ENCODE assay signal across 12 cellular contexts in the genomic region with DNA sequence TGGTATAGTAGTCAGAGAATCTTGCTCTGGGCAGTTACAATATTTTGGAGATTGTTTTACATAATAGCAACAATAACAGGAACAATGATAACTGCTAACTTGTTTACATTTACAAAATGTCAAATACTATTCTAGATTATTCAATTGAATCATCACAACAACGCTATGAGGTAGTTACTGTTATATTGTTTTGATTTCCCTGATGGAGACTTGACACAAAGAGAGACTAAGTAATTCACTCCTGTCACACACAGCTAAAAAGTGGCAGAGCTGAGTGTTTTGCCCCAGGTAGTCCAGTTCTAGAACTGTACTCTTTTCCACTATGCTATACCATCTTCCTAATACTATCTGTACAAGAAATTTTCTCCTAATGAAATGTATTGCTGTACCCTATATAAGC.
"Had no signal": no experiment of that assay in that cellular context is flagged by ENCODE, and none has a peak within 500 bp of the region (broad histone marks: within the 10 kb centered on the region; RNA-seq: fewer than 3 reads in every experiment).

No MANE protein-coding gene starts in this region.

- H3K27me3 ChIP-seq: colonic mucosa, dorsolateral prefrontal cortex, esophagus muscularis mucosa, esophagus squamous epithelium, foreskin keratinocyte, gastrocnemius medialis, gastroesophageal sphincter, heart left ventricle, heart right ventricle had no signal

- H3K36me3 ChIP-seq: colonic mucosa, esophagus muscularis mucosa, esophagus squamous epithelium, gastrocnemius medialis, gastroesophageal sphincter had no signal

- H3K27ac ChIP-seq: colonic mucosa, coronary artery, dorsolateral prefrontal cortex, esophagus muscularis mucosa, esophagus squamous epithelium, foreskin keratinocyte, gastrocnemius medialis, gastroesophageal sphincter, heart left ventricle, heart right ventricle had no signal

- H3K9me3 ChIP-seq: colonic mucosa, esophagus muscularis mucosa, esophagus squamous epithelium, gastrocnemius medialis, gastroesophageal sphincter, heart left ventricle, heart right ventricle had no signal

- H3K4me3 ChIP-seq: colonic mucosa, coronary artery, dorsolateral prefrontal cortex, esophagus muscularis mucosa, esophagus squamous epithelium, gastrocnemius medialis, gastroesophageal sphincter, heart left ventricle, heart right ventricle had no signal

- ATAC-seq: effector memory CD8-positive, alpha-beta T cell; esophagus mucosa; foreskin keratinocyte; gastrocnemius medialis; gastroesophageal sphincter; heart left ventricle; heart right ventricle had no signal
